8 cellular contexts compared by ENCODE assay signal in the genomic region with DNA sequence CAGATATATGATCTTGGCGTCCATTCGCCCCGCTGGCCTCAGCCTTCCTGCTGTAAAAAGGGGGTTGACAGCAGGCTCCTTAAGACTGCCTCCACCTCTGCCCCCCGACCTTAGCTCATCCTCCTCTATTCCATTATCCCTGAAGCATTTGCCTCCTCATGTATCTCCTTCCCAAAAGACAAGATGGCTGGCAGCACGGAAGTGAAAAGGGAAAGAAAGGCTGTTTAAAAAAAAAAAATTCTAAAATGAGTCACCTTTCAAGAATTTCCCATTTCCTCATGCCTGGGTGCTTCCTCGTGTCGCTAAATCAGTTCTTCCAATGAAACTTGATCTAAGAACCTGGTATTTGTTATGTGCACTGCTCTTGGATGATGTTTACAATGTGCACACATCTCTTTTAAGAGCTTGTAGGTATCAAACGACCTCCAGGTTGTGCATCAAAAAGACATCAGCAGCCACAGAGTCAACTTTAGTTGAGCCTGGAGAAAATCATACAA. TPM values are rescaled to one million over a fixed set of nuclear protein-coding genes. Genes with fewer than 3 reads are reported as not detected.
DNase-seq lines count a peak whose midpoint lies in the region; ATAC-seq lines count a peak whose summit lies in the region.

No MANE protein-coding gene starts in this region.

- peak overlapping the region; percentile 85 for H3K27ac ChIP-seq in angular gyrus (ENCODE audit: low read depth, low read length)

- H3K4me1 Mint-ChIP-seq in immature natural killer cell = peaks cover 32 to 48% of the 10 kb centered on the region in 2 donors
- peaks cover 26% of the 10 kb centered on the region for H3K4me1 Mint-ChIP-seq in stimulated activated naive CD8-positive, alpha-beta T cell treated with anti-CD3 and anti-CD28 coated beads, Interleukin-15, amount 100 ng/mL, for 72 hours

- H3K4me3 Mint-ChIP-seq in immature natural killer cell = peak overlapping the region; percentile 78 to 94 (median 91)
- H3K4me3 Mint-ChIP-seq in stimulated activated naive CD8-positive, alpha-beta T cell treated with anti-CD3 and anti-CD28 coated beads, Interleukin-15, amount 100 ng/mL, for 72 hours = peak overlapping the region; percentile 74 to 83

- peaks cover 8 to 27% (median 15%) of the 10 kb centered on the region in 3 donors for H3K27me3 Mint-ChIP-seq in immature natural killer cell (ENCODE audit: low read depth in 3 of 3)
- H3K27me3 Mint-ChIP-seq in stimulated activated naive CD8-positive, alpha-beta T cell treated with anti-CD3 and anti-CD28 coated beads, Interleukin-15, amount 100 ng/mL, for 72 hours = peaks cover 40% of the 10 kb centered on the region

- no peak for ATAC-seq in stimulated activated naive CD8-positive, alpha-beta T cell treated with anti-CD3 and anti-CD28 coated beads, Interleukin-15, amount 100 ng/mL, for 72 hours
- no peak for ATAC-seq in HG03135 (IDR thresholded peaks at IDR 0.05; ENCODE audit: unreplicated experiment)
- ATAC-seq in GM21423 (IDR thresholded peaks at IDR 0.05; ENCODE audit: unreplicated experiment) = no peak

- DNase-seq in NCI-H2029 (lab: John Stamatoyannopoulos, UW) = peak; percentile 17
- DNase-seq in NCI-H2029 treated with DMSO at 0.1 percent for 48 hours (lab: John Stamatoyannopoulos, UW) = no peak
- DNase-seq in LoVo (ENCODE audit: low spot score) = peak; percentile 95
- no peak for DNase-seq in immature natural killer cell
- no peak for DNase-seq in stimulated activated naive CD8-positive, alpha-beta T cell treated with anti-CD3 and anti-CD28 coated beads, Interleukin-15, amount 100 ng/mL, for 72 hours

- peak overlapping the region; percentile 48 to 96 (median 88) for H3K27ac Mint-ChIP-seq in immature natural killer cell
- H3K27ac Mint-ChIP-seq in stimulated activated naive CD8-positive, alpha-beta T cell treated with anti-CD3 and anti-CD28 coated beads, Interleukin-15, amount 100 ng/mL, for 72 hours = no peak overlapping the region

- H3K9me3 Mint-ChIP-seq in immature natural killer cell = peaks cover 0 to 7% (median 5%) of the 10 kb centered on the region in 6 donors
- no peaks in the 10 kb centered on the region for H3K9me3 Mint-ChIP-seq in stimulated activated naive CD8-positive, alpha-beta T cell treated with anti-CD3 and anti-CD28 coated beads, Interleukin-15, amount 100 ng/mL, for 72 hours

- H3K36me3 Mint-ChIP-seq in immature natural killer cell = no peaks in the 10 kb centered on the region

RNA-seq across cellular contexts. Expression of a gene that starts 1.7 kb away (rescaled TPM):
- 10 to 100 TPM; 10.6 to 27.8 (median 20.7) TPM for polyA plus RNA-seq in immature natural killer cell

RNA-seq across cellular contexts. Expression of a gene that starts 38.6 kb away (rescaled TPM):
- 1 to 10 TPM; 1.1 to 1.9 (median 1.5) TPM for polyA plus RNA-seq in immature natural killer cell

RNA-seq across cellular contexts. Expression of a gene that starts 40.3 kb away (rescaled TPM):
- 1 to 10 TPM; 3.0 to 5.5 (median 5.0) TPM for polyA plus RNA-seq in immature natural killer cell

Comparison
In these comparisons a context has a peak if more than half of its experiments do, and no peak if none do; other contexts are left out.
1. DNase-seq: peak in NCI-H2029 (single experiment) and LoVo (single experiment); none in NCI-H2029 treated with DMSO at 0.1 percent for 48 hours (single experiment), immature natural killer cell (0 of 3) and stimulated activated naive CD8-positive, alpha-beta T cell treated with anti-CD3 and anti-CD28 coated beads, Interleukin-15, amount 100 ng/mL, for 72 hours (0 of 2).
2. H3K27ac Mint-ChIP-seq: peak in immature natural killer cell (6 of 6); none in stimulated activated naive CD8-positive, alpha-beta T cell treated with anti-CD3 and anti-CD28 coated beads, Interleukin-15, amount 100 ng/mL, for 72 hours (0 of 2).